In the genomic region with DNA sequence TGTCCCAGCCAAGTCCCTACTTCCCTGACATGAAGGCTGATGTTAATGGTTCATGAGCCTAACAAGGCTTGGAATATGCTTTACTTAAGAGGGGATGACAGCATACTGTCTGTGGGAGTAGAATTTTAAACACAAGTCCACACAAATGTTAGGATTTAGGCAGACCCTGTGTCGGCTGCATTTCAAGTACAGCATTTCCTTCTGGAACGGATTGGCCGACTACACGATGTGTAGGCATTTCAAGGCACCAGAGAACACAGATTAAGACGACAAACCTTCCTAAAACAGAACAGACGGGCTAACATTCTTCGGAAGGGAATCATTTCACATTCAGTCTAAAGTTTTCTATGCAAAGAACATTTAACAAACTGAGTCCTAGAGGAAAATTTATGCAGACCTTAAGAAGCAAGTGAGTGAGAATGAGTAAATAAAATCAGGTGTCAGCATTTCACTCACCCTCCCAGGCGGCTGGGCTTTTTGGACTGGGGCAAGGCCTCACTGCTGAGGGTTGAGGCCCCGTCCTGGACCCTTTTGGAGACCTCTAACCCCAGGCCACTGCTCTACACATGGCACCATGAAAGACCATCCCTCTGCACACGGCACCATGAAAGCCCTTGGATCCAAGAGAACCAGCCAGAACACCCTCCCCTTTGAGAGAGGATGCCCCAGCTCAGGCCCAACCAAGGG, we compare ENCODE assay signal across 20 cellular contexts.
"Had no signal": no experiment of that assay in that cellular context is flagged by ENCODE, and none has a peak within 500 bp of the region (broad histone marks: within the 10 kb centered on the region; RNA-seq: fewer than 3 reads in every experiment).

No MANE protein-coding gene starts in this region.

- FAIRE-seq: astrocyte, colon had no signal

- H3K27me3 ChIP-seq: esophagus muscularis mucosa had no signal

- H3K27ac ChIP-seq: esophagus muscularis mucosa, thoracic aorta had no signal

- H3K4me3 ChIP-seq: esophagus muscularis mucosa, lung, skin epidermis, thoracic aorta had no signal

- ATAC-seq: activated CD8-positive, alpha-beta memory T cell treated with anti-CD3 and anti-CD28 coated beads, Interleukin-2, amount 10 ng/mL, durations not matched to agents 7 days and 5 days; naive thymus-derived CD4-positive, alpha-beta T cell had no signal

- H3K27me3 Mint-ChIP-seq: activated CD4-positive, alpha-beta memory T cell treated with anti-CD3 and anti-CD28 coated beads for 36 hours had no signal

- H3K4me1 ChIP-seq: esophagus muscularis mucosa had no signal

- H3K4me3 Mint-ChIP-seq: activated CD4-positive, alpha-beta memory T cell treated with anti-CD3 and anti-CD28 coated beads for 36 hours; activated CD8-positive, alpha-beta memory T cell treated with anti-CD3 and anti-CD28 coated beads, Interleukin-2, amount 10 ng/mL, durations not matched to agents 7 days and 5 days; activated naive CD4-positive, alpha-beta T cell treated with anti-CD3 and anti-CD28 coated beads, Interleukin-2, amount 10 ng/mL, durations not matched to agents 7 days and 5 days; stimulated activated naive CD8-positive, alpha-beta T cell treated with anti-CD3 and anti-CD28 coated beads, Interleukin-15, Interleukin-2, amounts not matched to agents 100 ng/mL and 50 ng/mL, for 24 hours had no signal

- H3K9me3 ChIP-seq: esophagus muscularis mucosa, thoracic aorta had no signal

- H3K9me3 Mint-ChIP-seq: activated CD4-positive, alpha-beta memory T cell treated with anti-CD3 and anti-CD28 coated beads for 36 hours; activated naive CD4-positive, alpha-beta T cell treated with anti-CD3 and anti-CD28 coated beads, Interleukin-2, amount 10 ng/mL, durations not matched to agents 7 days and 5 days; naive thymus-derived CD4-positive, alpha-beta T cell; stimulated activated naive CD8-positive, alpha-beta T cell treated with anti-CD3 and anti-CD28 coated beads, Interleukin-15, Interleukin-2, amounts not matched to agents 100 ng/mL and 50 ng/mL, for 24 hours had no signal

- DNase-seq: activated CD4-positive, alpha-beta memory T cell treated with anti-CD3 and anti-CD28 coated beads for 36 hours; activated CD4-positive, alpha-beta T cell treated with anti-CD3 and anti-CD28 coated beads for 1 hour; activated CD8-positive, alpha-beta memory T cell treated with anti-CD3 and anti-CD28 coated beads, Interleukin-2, amount 10 ng/mL, durations not matched to agents 7 days and 5 days; activated naive CD4-positive, alpha-beta T cell treated with anti-CD3 and anti-CD28 coated beads, Interleukin-2, amount 10 ng/mL, durations not matched to agents 7 days and 5 days; activated T-cell treated with anti-CD3 and anti-CD28 coated beads, Interleukin-2, amount 50 U/mL, for 1 hour; islet precursor cell; midbrain; stimulated activated CD4-positive, alpha-beta T cell treated with anti-CD3 and anti-CD28 coated beads, Interleukin-15, amount 100 ng/mL, for 24 hours; stimulated activated CD4-positive, alpha-beta T cell treated with anti-CD3 and anti-CD28 coated beads, Interleukin-4, amount 100 ng/mL, for 4 hours; stimulated activated CD8-positive, alpha-beta memory T cell treated with anti-CD3 and anti-CD28 coated beads, Interleukin-4, amount 100 ng/mL, for 48 hours; T-helper 1 cell; T1000 had no signal

- H3K36me3 Mint-ChIP-seq: activated CD4-positive, alpha-beta memory T cell treated with anti-CD3 and anti-CD28 coated beads for 36 hours; activated CD8-positive, alpha-beta memory T cell treated with anti-CD3 and anti-CD28 coated beads, Interleukin-2, amount 10 ng/mL, durations not matched to agents 7 days and 5 days; activated naive CD4-positive, alpha-beta T cell treated with anti-CD3 and anti-CD28 coated beads, Interleukin-2, amount 10 ng/mL, durations not matched to agents 7 days and 5 days; naive thymus-derived CD4-positive, alpha-beta T cell had no signal

- H3K27ac Mint-ChIP-seq: activated CD4-positive, alpha-beta memory T cell treated with anti-CD3 and anti-CD28 coated beads for 36 hours; activated CD8-positive, alpha-beta memory T cell treated with anti-CD3 and anti-CD28 coated beads, Interleukin-2, amount 10 ng/mL, durations not matched to agents 7 days and 5 days; activated naive CD4-positive, alpha-beta T cell treated with anti-CD3 and anti-CD28 coated beads, Interleukin-2, amount 10 ng/mL, durations not matched to agents 7 days and 5 days; stimulated activated naive CD8-positive, alpha-beta T cell treated with anti-CD3 and anti-CD28 coated beads, Interleukin-15, Interleukin-2, amounts not matched to agents 100 ng/mL and 50 ng/mL, for 24 hours had no signal

- H3K36me3 ChIP-seq: esophagus muscularis mucosa, thoracic aorta had no signal
